22 cellular contexts compared by ENCODE assay signal in genomic region chr13:96338030-96338429, GRCh38.
"Had no signal": no experiment of that assay in that cellular context is flagged by ENCODE, and none has a peak within 500 bp of the region (broad histone marks: within the 10 kb centered on the region; RNA-seq: fewer than 3 reads in every experiment).

No MANE protein-coding gene starts in this region.

- H3K27ac Mint-ChIP-seq: activated CD8-positive, alpha-beta T cell treated with anti-CD3 and anti-CD28 coated beads, Interleukin-2, amount 10 ng/mL, durations not matched to agents 7 days and 5 days; activated naive CD4-positive, alpha-beta T cell treated with anti-CD3 and anti-CD28 coated beads, Interleukin-2, amount 50 U/mL, for 24 hours; immature natural killer cell; natural killer cell treated with Interleukin-12 subunit alpha and Interleukin-12 subunit beta and Interleukin-15 and Interleukin-18, amount 100 ng/mL, for 72 hours; stimulated activated naive CD8-positive, alpha-beta T cell treated with anti-CD3 and anti-CD28 coated beads, Interleukin-15, Interleukin-2, amounts not matched to agents 100 ng/mL and 50 ng/mL, for 24 hours; WTC11 had no signal

- H3K4me1 ChIP-seq: adrenal gland, right atrium auricular region, suprapubic skin had no signal

- H3K27me3 Mint-ChIP-seq: activated naive CD4-positive, alpha-beta T cell treated with anti-CD3 and anti-CD28 coated beads, Interleukin-2, amount 50 U/mL, for 24 hours; natural killer cell treated with Interleukin-12 subunit alpha and Interleukin-12 subunit beta and Interleukin-15 and Interleukin-18, amount 100 ng/mL, for 72 hours; stimulated activated naive CD8-positive, alpha-beta T cell treated with anti-CD3 and anti-CD28 coated beads, Interleukin-15, Interleukin-2, amounts not matched to agents 100 ng/mL and 50 ng/mL, for 24 hours had no signal

- H3K4me2 ChIP-seq: smooth muscle cell had no signal

- H3K36me3 ChIP-seq: adrenal gland, cardiac muscle cell, right atrium auricular region, suprapubic skin had no signal

- H3K9me3 ChIP-seq: adrenal gland, right atrium auricular region, suprapubic skin had no signal

- H3K27ac ChIP-seq: adrenal gland, cardiac muscle cell, epithelial cell of prostate, right atrium auricular region, suprapubic skin had no signal

- H3K27me3 ChIP-seq: adrenal gland, cardiac muscle cell, right atrium auricular region, suprapubic skin had no signal

- H3K4me3 Mint-ChIP-seq: activated CD8-positive, alpha-beta T cell treated with anti-CD3 and anti-CD28 coated beads, Interleukin-2, amount 10 ng/mL, durations not matched to agents 7 days and 5 days; activated naive CD4-positive, alpha-beta T cell treated with anti-CD3 and anti-CD28 coated beads, Interleukin-2, amount 50 U/mL, for 24 hours; immature natural killer cell; natural killer cell treated with Interleukin-12 subunit alpha and Interleukin-12 subunit beta and Interleukin-15 and Interleukin-18, amount 100 ng/mL, for 72 hours; stimulated activated naive CD8-positive, alpha-beta T cell treated with anti-CD3 and anti-CD28 coated beads, Interleukin-15, Interleukin-2, amounts not matched to agents 100 ng/mL and 50 ng/mL, for 24 hours; WTC11 had no signal

- H3K36me3 Mint-ChIP-seq: activated naive CD4-positive, alpha-beta T cell treated with anti-CD3 and anti-CD28 coated beads, Interleukin-2, amount 50 U/mL, for 24 hours had no signal

- H3K4me3 ChIP-seq: adrenal gland, cardiac muscle cell, right atrium auricular region, smooth muscle cell, suprapubic skin had no signal

- H3K4me1 Mint-ChIP-seq: activated naive CD4-positive, alpha-beta T cell treated with anti-CD3 and anti-CD28 coated beads, Interleukin-2, amount 50 U/mL, for 24 hours; immature natural killer cell had no signal

- ATAC-seq: activated CD8-positive, alpha-beta T cell treated with anti-CD3 and anti-CD28 coated beads, Interleukin-2, amount 10 ng/mL, durations not matched to agents 7 days and 5 days; natural killer cell treated with Interleukin-12 subunit alpha and Interleukin-12 subunit beta and Interleukin-15 and Interleukin-18, amount 100 ng/mL, for 72 hours; WTC11 had no signal

- DNase-seq: activated CD4-positive, alpha-beta T cell treated with anti-CD3 and anti-CD28 coated beads for 4 hours; activated CD8-positive, alpha-beta memory T cell treated with anti-CD3 and anti-CD28 coated beads, Interleukin-2, amount 50 U/mL, for 4 hours; activated CD8-positive, alpha-beta T cell treated with anti-CD3 and anti-CD28 coated beads, Interleukin-2, amount 10 ng/mL, durations not matched to agents 7 days and 5 days; activated effector memory CD4-positive, alpha-beta T cell treated with anti-CD3 and anti-CD28 coated beads, Interleukin-2, amount 50 U/mL, for 16 hours; activated T-cell treated with anti-CD3 and anti-CD28 coated beads, Interleukin-2, amount 50 U/mL, for 48 hours; foreskin melanocyte; head of caudate nucleus; immature natural killer cell; posterior cingulate gyrus; stimulated activated CD4-positive, alpha-beta T cell treated with anti-CD3 and anti-CD28 coated beads, Interleukin-4, amount 100 ng/mL, for 4 hours; stimulated activated CD8-positive, alpha-beta memory T cell treated with anti-CD3 and anti-CD28 coated beads, Interleukin-4, amount 100 ng/mL, for 48 hours; trophoblast cell had no signal
